In the genomic region with DNA sequence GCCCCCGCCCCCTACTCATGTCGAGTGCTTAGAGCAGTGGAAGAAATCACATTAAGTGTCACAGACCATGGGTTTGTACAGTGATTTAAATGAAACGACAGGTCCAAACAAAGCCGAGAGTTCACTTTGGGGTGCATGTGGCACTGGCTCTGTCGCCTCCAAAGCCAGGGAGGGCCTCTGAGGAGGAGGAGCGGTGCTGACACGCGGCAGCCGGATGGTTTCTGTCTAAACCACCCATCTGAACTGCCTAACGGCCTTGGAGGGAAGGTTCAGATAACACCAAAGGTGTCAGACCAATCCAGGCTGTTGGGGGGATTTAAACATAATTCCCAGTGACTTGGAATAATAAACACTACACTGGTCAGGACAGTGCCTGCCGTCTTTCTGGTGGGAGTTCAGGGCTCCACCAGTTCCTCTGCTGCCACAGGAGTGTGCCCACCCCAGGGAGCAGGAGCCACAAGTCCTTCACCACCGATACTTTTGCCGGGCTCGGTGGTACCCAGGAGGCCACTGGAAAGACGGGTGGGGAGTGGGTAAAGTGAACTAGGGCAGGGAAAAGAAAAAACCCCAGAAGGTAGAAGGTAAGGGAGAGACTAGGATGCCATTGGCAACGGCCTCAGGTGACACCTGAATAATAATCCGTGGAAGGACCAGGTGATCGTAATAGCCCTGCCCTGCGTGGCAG, we compare ENCODE assay signal across 9 cellular contexts.
DNase-seq lines count a peak whose midpoint lies in the region; ATAC-seq and TF ChIP-seq lines count a peak whose summit lies in the region.
"Had no signal": no experiment of that assay in that cellular context is flagged by ENCODE, and none has a peak within 500 bp of the region (broad histone marks: within the 10 kb centered on the region; RNA-seq: fewer than 3 reads in every experiment).

No MANE protein-coding gene starts in this region.

- 56% methylated on average over 19 of the region's 19 CpGs for WGBS in testis, 2 donors

- TF ChIP-seq CTCF in testis (IDR thresholded peaks at IDR 0.05): no peak

- H3K27me3 Mint-ChIP-seq in T-helper 2 cell treated with Interferon-gamma antibody and Interleukin-4, amounts not matched to agents 5 μg/mL and 100 μg/mL, for 36 hours (ENCODE audit: low read depth): no peaks in the 10 kb centered on the region
- no peaks in the 10 kb centered on the region for H3K27me3 Mint-ChIP-seq in activated T-helper 17 cell treated with anti-CD3 and anti-CD28 coated beads, Interleukin-2, amount 50 U/mL, for 72 hours

- H3K27ac ChIP-seq in layer of hippocampus (ENCODE audit: low read depth, low read length) (peak overlapping the region; percentile 71), testis (peak overlapping the region; percentile 49 to 59)

- peak overlapping the region; percentile 88 for H3K4me3 Mint-ChIP-seq in T-helper 2 cell treated with Interferon-gamma antibody and Interleukin-4, amounts not matched to agents 5 μg/mL and 100 μg/mL, for 36 hours
- peak overlapping the region; percentile 89 for H3K4me3 Mint-ChIP-seq in activated T-helper 17 cell treated with anti-CD3 and anti-CD28 coated beads, Interleukin-2, amount 50 U/mL, for 72 hours

- no peak for DNase-seq in T-helper 2 cell treated with Interferon-gamma antibody and Interleukin-4, amounts not matched to agents 5 μg/mL and 100 μg/mL, for 36 hours (ENCODE audit: low spot score)
- DNase-seq in T-helper 2 cell: no peak
- no peak for DNase-seq in testis
- no peak for DNase-seq in amniotic stem cell (lab: John Stamatoyannopoulos, UW)
- no peak for DNase-seq in HK-2 (ENCODE audit: unreplicated experiment)
- DNase-seq: ACHN had no signal

- TF ChIP-seq POLR2A in testis (IDR thresholded peaks at IDR 0.05): no peak

- no peaks in the 10 kb centered on the region for H3K36me3 ChIP-seq in testis (ENCODE audit: low read depth, missing control alignments)

- peaks cover 49% of the 10 kb centered on the region for H3K4me1 Mint-ChIP-seq in T-helper 2 cell treated with Interferon-gamma antibody and Interleukin-4, amounts not matched to agents 5 μg/mL and 100 μg/mL, for 36 hours (ENCODE audit: low read depth)
- H3K4me1 Mint-ChIP-seq in activated T-helper 17 cell treated with anti-CD3 and anti-CD28 coated beads, Interleukin-2, amount 50 U/mL, for 72 hours: peaks cover 30% of the 10 kb centered on the region

- H3K9me3 ChIP-seq in testis: no peaks in the 10 kb centered on the region

- H3K4me3 ChIP-seq in testis: no peak overlapping the region

- no peak for ATAC-seq in activated T-helper 17 cell treated with anti-CD3 and anti-CD28 coated beads, Interleukin-2, amount 50 U/mL, for 72 hours (replicated peaks)
- ATAC-seq in HG02970 (IDR thresholded peaks at IDR 0.05; ENCODE audit: low FRiP score, unreplicated experiment): no peak

- H3K36me3 Mint-ChIP-seq in T-helper 2 cell treated with Interferon-gamma antibody and Interleukin-4, amounts not matched to agents 5 μg/mL and 100 μg/mL, for 36 hours (ENCODE audit: low read depth): peaks cover 18% of the 10 kb centered on the region
- H3K36me3 Mint-ChIP-seq in activated T-helper 17 cell treated with anti-CD3 and anti-CD28 coated beads, Interleukin-2, amount 50 U/mL, for 72 hours (ENCODE audit: low read depth): peaks cover 14% of the 10 kb centered on the region

- H3K27me3 ChIP-seq in layer of hippocampus (ENCODE audit: control insufficient read depth, insufficient read depth, low read length) (no peaks in the 10 kb centered on the region), testis (no peaks in the 10 kb centered on the region)

- intact Hi-C loops in testis (cut with DNase I; ENCODE audit: low total_unique reads): loop anchor here (10.0 kb wide), 1 partner anchor 94 kb away; a partner anchor contains a TSS

- H3K27ac Mint-ChIP-seq in T-helper 2 cell treated with Interferon-gamma antibody and Interleukin-4, amounts not matched to agents 5 μg/mL and 100 μg/mL, for 36 hours: peak overlapping the region; percentile 98
- H3K27ac Mint-ChIP-seq in activated T-helper 17 cell treated with anti-CD3 and anti-CD28 coated beads, Interleukin-2, amount 50 U/mL, for 72 hours: peak overlapping the region; percentile 97

- H3K9me3 Mint-ChIP-seq in T-helper 2 cell treated with Interferon-gamma antibody and Interleukin-4, amounts not matched to agents 5 μg/mL and 100 μg/mL, for 36 hours: no peaks in the 10 kb centered on the region
- H3K9me3 Mint-ChIP-seq in activated T-helper 17 cell treated with anti-CD3 and anti-CD28 coated beads, Interleukin-2, amount 50 U/mL, for 72 hours: no peaks in the 10 kb centered on the region

- peaks cover 41% of the 10 kb centered on the region for H3K4me1 ChIP-seq in testis
